In genomic region chr14:74702293-74702692, GRCh38 we compare ENCODE assay signal across 31 cellular contexts.
"Had no signal": no experiment of that assay in that cellular context is flagged by ENCODE, and none has a peak within 500 bp of the region (broad histone marks: within the 10 kb centered on the region; RNA-seq: fewer than 3 reads in every experiment).

No MANE protein-coding gene starts in this region.

- ATAC-seq: activated CD8-positive, alpha-beta T cell treated with anti-CD3 and anti-CD28 coated beads for 36 hours; body of pancreas; PC-3; Right ventricle myocardium inferior; SK-N-SH treated with all-trans-retinoic acid at 6 μM for 48 hours had no signal

- H3K4me1 Mint-ChIP-seq: activated naive CD8-positive, alpha-beta T cell treated with anti-CD3 and anti-CD28 coated beads, Interleukin-2, amount 10 ng/mL, durations not matched to agents 7 days and 5 days had no signal

- H3K27me3 Mint-ChIP-seq: activated CD4-positive, alpha-beta T cell treated with anti-CD3 and anti-CD28 coated beads, Interleukin-2, amount 10 ng/mL, durations not matched to agents 24 days and 14 days; activated CD8-positive, alpha-beta T cell treated with anti-CD3 and anti-CD28 coated beads for 36 hours; activated naive CD4-positive, alpha-beta T cell treated with anti-CD3 and anti-CD28 coated beads, Interleukin-2, amount 50 U/mL, for 24 hours; activated naive CD8-positive, alpha-beta T cell treated with anti-CD3 and anti-CD28 coated beads, Interleukin-2, amount 10 ng/mL, durations not matched to agents 7 days and 5 days; activated T-cell treated with anti-CD3 and anti-CD28 coated beads, Interleukin-2, amount 50 U/mL, for 24 hours had no signal

- H3K4me1 ChIP-seq: body of pancreas, breast epithelium, Peyer's patch had no signal

- H3K36me3 ChIP-seq: breast epithelium had no signal

- H3K9me3 ChIP-seq: body of pancreas had no signal

- H3K4me3 ChIP-seq: body of pancreas, breast epithelium, Peyer's patch had no signal

- H3K27ac ChIP-seq: body of pancreas, breast epithelium, Peyer's patch had no signal

- H3K27me3 ChIP-seq: body of pancreas, breast epithelium, Peyer's patch had no signal

- DNase-seq: activated CD4-positive, alpha-beta T cell treated with anti-CD3 and anti-CD28 coated beads, Interleukin-2, amount 10 ng/mL, durations not matched to agents 24 days and 14 days; activated CD4-positive, alpha-beta T cell treated with anti-CD3 and anti-CD28 coated beads, Interleukin-2, amount 50 U/mL, for 4 hours; activated CD8-positive, alpha-beta T cell treated with anti-CD3 and anti-CD28 coated beads for 36 hours; activated gamma-delta T cell; activated naive CD4-positive, alpha-beta T cell treated with Interleukin-2 at 50 U/mL for 16 hours; activated naive CD8-positive, alpha-beta T cell treated with anti-CD3 and anti-CD28 coated beads, Interleukin-2, amount 10 ng/mL, durations not matched to agents 7 days and 5 days; activated T-cell treated with anti-CD3 and anti-CD28 coated beads, Interleukin-2, amount 50 U/mL, for 24 hours; body of pancreas; Karpas-422; NCI-H1092 treated with DMSO at 0.1 percent for 48 hours; NCI-H1417; NCI-H146; NCI-H187; NCI-H2029 treated with DMSO at 0.1 percent for 48 hours; NCI-H2107; NCI-H2171; NCI-H226; NCI-H446 treated with DMSO at 0.1 percent for 48 hours; NCI-H524; NCI-H69; PC-3; Peyer's patch; RPMI8226; SIG-M5; T-helper 1 cell; T1000 had no signal

- H3K4me3 Mint-ChIP-seq: activated CD4-positive, alpha-beta T cell treated with anti-CD3 and anti-CD28 coated beads, Interleukin-2, amount 10 ng/mL, durations not matched to agents 24 days and 14 days; activated CD8-positive, alpha-beta T cell treated with anti-CD3 and anti-CD28 coated beads for 36 hours; activated naive CD4-positive, alpha-beta T cell treated with anti-CD3 and anti-CD28 coated beads, Interleukin-2, amount 50 U/mL, for 24 hours; activated naive CD8-positive, alpha-beta T cell treated with anti-CD3 and anti-CD28 coated beads, Interleukin-2, amount 10 ng/mL, durations not matched to agents 7 days and 5 days; activated T-cell treated with anti-CD3 and anti-CD28 coated beads, Interleukin-2, amount 50 U/mL, for 24 hours had no signal

- H3K27ac Mint-ChIP-seq: activated CD4-positive, alpha-beta T cell treated with anti-CD3 and anti-CD28 coated beads, Interleukin-2, amount 10 ng/mL, durations not matched to agents 24 days and 14 days; activated CD8-positive, alpha-beta T cell treated with anti-CD3 and anti-CD28 coated beads for 36 hours; activated naive CD8-positive, alpha-beta T cell treated with anti-CD3 and anti-CD28 coated beads, Interleukin-2, amount 10 ng/mL, durations not matched to agents 7 days and 5 days; activated T-cell treated with anti-CD3 and anti-CD28 coated beads, Interleukin-2, amount 50 U/mL, for 24 hours; activated T-helper 2 cell treated with anti-CD3 and anti-CD28 coated beads, Interferon-gamma antibody, Interleukin-2, Interleukin-4, amounts not matched to agents 10 μg/mL and 5 μg/mL and 100 μg/mL, durations not matched to agents 14 hours and 24 hours and 36 hours had no signal
